8 cellular contexts compared by ENCODE assay signal in the genomic region with DNA sequence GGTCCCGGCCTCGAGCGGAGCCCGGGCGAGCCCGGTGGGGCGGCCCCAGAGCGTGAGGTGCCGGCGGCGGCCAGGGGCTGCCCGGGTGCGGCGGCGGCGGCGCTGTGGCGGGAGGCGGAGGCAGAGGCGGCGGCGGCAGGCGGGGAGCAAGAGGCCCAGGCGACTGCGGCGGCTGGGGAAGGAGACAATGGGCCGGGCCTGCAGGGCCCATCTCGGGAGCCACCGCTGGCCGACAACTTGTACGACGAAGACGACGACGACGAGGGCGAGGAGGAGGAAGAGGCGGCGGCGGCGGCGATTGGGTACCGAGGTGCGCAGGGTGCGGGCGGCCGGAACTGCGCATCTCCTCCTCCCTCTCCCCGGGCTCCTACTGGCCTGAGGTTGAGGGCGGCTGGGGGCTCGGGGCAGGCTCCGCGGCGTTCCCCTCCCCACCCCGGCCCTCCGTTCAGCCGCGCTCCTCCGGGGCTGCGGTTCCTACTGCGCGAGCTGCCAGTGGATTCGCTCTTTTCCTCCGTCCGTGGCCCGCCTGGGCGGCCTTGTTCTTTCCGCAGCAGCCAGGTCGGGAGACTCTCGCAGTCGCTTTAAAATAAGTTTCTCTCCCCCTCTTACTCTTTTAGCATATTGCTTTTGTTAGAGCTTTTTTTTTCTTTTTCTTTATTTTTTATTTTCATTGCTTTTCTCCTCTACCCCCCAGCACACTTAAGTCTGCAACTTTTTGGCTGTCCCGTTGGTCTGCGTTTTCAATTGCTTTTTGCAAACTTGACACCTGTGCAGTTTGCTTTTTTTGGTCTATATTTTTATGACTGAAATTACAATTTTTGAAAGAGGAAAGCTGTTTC. TPM values are rescaled to one million over a fixed set of nuclear protein-coding genes. Genes with fewer than 3 reads are reported as not detected.
A peak's percentile ranks its signal among the peaks of the same experiment; 100 is the strongest.
DNase-seq lines count a peak whose midpoint lies in the region; ATAC-seq and TF ChIP-seq lines count a peak whose summit lies in the region.

No MANE protein-coding gene starts in this region.

- H3K36me3 ChIP-seq in KMS-11 (ENCODE audit: insufficient read depth): no peaks in the 10 kb centered on the region; the same call in 1 of the 2 replicates

- no peaks in the 10 kb centered on the region for H4K20me1 ChIP-seq in KMS-11 (ENCODE audit: insufficient read depth)

- DNase-seq in DMS79 treated with DMSO at 0.1 percent for 48 hours (lab: John Stamatoyannopoulos, UW) (peak; percentile 22), SHP77 treated with DMSO at 0.1 percent for 48 hours (lab: John Stamatoyannopoulos, UW) (peak; percentile 20), activated gamma-delta T cell (lab: John Stamatoyannopoulos, UW) (peak; percentile 75), fibroblast of villous mesenchyme (ENCODE audit: low read depth) (peak; percentile 83), nephron progenitor cell (peak; percentile 75)
- DNase-seq in stimulated activated naive CD8-positive, alpha-beta T cell treated with anti-CD3 and anti-CD28 coated beads, Interleukin-15, Interleukin-2, amounts not matched to agents 100 U/mL and 50 U/mL, for 24 hours: peak; percentile 83

- H3K4me3 ChIP-seq in KMS-11 (IDR thresholded peaks at IDR 0.05; ENCODE audit: insufficient read depth, low read depth, low read length) (no peak overlapping the region), fibroblast of villous mesenchyme (ENCODE audit: low read depth, low read length) (peak overlapping the region; percentile 82)

- peaks cover 3% of the 10 kb centered on the region for H3K27me3 Mint-ChIP-seq in nephron progenitor cell (ENCODE audit: low read depth, poor library complexity)

- no peaks in the 10 kb centered on the region for H3K9me3 Mint-ChIP-seq in nephron progenitor cell

- H3K4me1 ChIP-seq in KMS-11 (ENCODE audit: low read depth, poor library complexity, severe bottlenecking): peaks cover 14% of the 10 kb centered on the region

- peaks cover 33% of the 10 kb centered on the region for H3K36me3 Mint-ChIP-seq in nephron progenitor cell (ENCODE audit: low read depth)

- peaks cover 29% of the 10 kb centered on the region for H3K79me2 ChIP-seq in KMS-11 (ENCODE audit: insufficient read depth, low read depth)

- peak overlapping the region; percentile 96 for H3K27ac Mint-ChIP-seq in nephron progenitor cell

- H3K27me3 ChIP-seq in KMS-11 (ENCODE audit: insufficient read depth, low read depth): no peaks in the 10 kb centered on the region

- TF ChIP-seq CTCF in KMS-11 (conservative IDR thresholded peaks at IDR 0.05; ENCODE audit: low read depth, low read length): no peak
- TF ChIP-seq CTCF in fibroblast of villous mesenchyme (IDR thresholded peaks at IDR 0.05; ENCODE audit: insufficient read depth, low read depth, low read length): no peak
- TF ChIP-seq CTCF in nephron progenitor cell (IDR thresholded peaks at IDR 0.05): no peak

- peak overlapping the region; percentile 95 for H3K4me2 ChIP-seq in KMS-11

- H3K4me3 Mint-ChIP-seq in nephron progenitor cell: peak overlapping the region; percentile 96

- peaks cover 22% of the 10 kb centered on the region for H3K4me1 Mint-ChIP-seq in nephron progenitor cell

- peak overlapping the region; percentile 52; the same call in 1 of the 2 replicates for H3K9ac ChIP-seq in KMS-11

- ATAC-seq in GM21825 (IDR thresholded peaks at IDR 0.05; ENCODE audit: unreplicated experiment): peak; percentile 64
- ATAC-seq in stimulated activated naive CD8-positive, alpha-beta T cell treated with anti-CD3 and anti-CD28 coated beads, Interleukin-15, Interleukin-2, amounts not matched to agents 100 U/mL and 50 U/mL, for 24 hours: peak; percentile 84

- H3K27ac ChIP-seq in KMS-11: peak overlapping the region; percentile 39

- peak overlapping the region; percentile 54 for H2AFZ ChIP-seq in KMS-11 (ENCODE audit: low read depth)

RNA-seq across cellular contexts. Expression of gene SIRT1, which starts 0.6 kb away (rescaled TPM):
- 14.8 and 17.7 TPM in 2 replicates for total RNA-seq in fibroblast of villous mesenchyme

RNA-seq across cellular contexts. Expression of gene DNAJC12, which starts 47.1 kb away (rescaled TPM):
- 1.3 TPM in 2 replicates for total RNA-seq in fibroblast of villous mesenchyme

Comparison
In these comparisons a context has a peak if more than half of its experiments do, and no peak if none do; other contexts are left out.
1. DNase-seq: peak in every context shown above with its lines; median percentile 83 in fibroblast of villous mesenchyme; 83 in stimulated activated naive CD8-positive, alpha-beta T cell treated with anti-CD3 and anti-CD28 coated beads, Interleukin-15, Interleukin-2, amounts not matched to agents 100 U/mL and 50 U/mL, for 24 hours; 75 in activated gamma-delta T cell; 75 in nephron progenitor cell; 22 in DMS79 treated with DMSO at 0.1 percent for 48 hours; 20 in SHP77 treated with DMSO at 0.1 percent for 48 hours.